12 cellular contexts compared by ENCODE assay signal in genomic region chr5:159912033-159912800, GRCh38. TPM values are rescaled to one million over a fixed set of nuclear protein-coding genes. Genes with fewer than 3 reads are reported as not detected.
A peak's percentile ranks its signal among the peaks of the same experiment; 100 is the strongest.
DNase-seq lines count a peak whose midpoint lies in the region; ATAC-seq and TF ChIP-seq lines count a peak whose summit lies in the region.
"Had no signal": no experiment of that assay in that cellular context is flagged by ENCODE, and none has a peak within 500 bp of the region (broad histone marks: within the 10 kb centered on the region; RNA-seq: fewer than 3 reads in every experiment).

No MANE protein-coding gene starts in this region.

- DNase-seq in AG20443 (ENCODE audit: low spot score), result peak; percentile 69
- DNase-seq in SK-N-SH, result no peak
- peak; percentile 93 for DNase-seq in fibroblast of pulmonary artery (ENCODE audit: low read depth)
- DNase-seq in osteocyte (ENCODE audit: extremely low spot score, unreplicated experiment), result no peak
- no peak for DNase-seq in activated naive CD8-positive, alpha-beta T cell treated with anti-CD3 and anti-CD28 coated beads for 36 hours
- no peak for DNase-seq in KBM-7
- DNase-seq in NCI-H774 (lab: John Stamatoyannopoulos, UW), result no peak
- DNase-seq: activated CD4-positive, alpha-beta T cell treated with anti-CD3 and anti-CD28 coated beads for 48 hours had no signal

- H3K9ac ChIP-seq in SK-N-SH, result peak overlapping the region; percentile 16; the same call in 1 of the 2 replicates
- H3K9ac ChIP-seq: BLaER1 had no signal

- peaks cover 4% of the 10 kb centered on the region; the same call in 1 of the 2 replicates for H3K79me2 ChIP-seq in SK-N-SH (ENCODE audit: insufficient read depth)

- peak overlapping the region; percentile 74 for H3K27ac Mint-ChIP-seq in osteocyte (ENCODE audit: unreplicated experiment)
- H3K27ac Mint-ChIP-seq in activated naive CD8-positive, alpha-beta T cell treated with anti-CD3 and anti-CD28 coated beads for 36 hours, result no peak overlapping the region
- H3K27ac Mint-ChIP-seq: activated naive CD8-positive, alpha-beta T cell; stimulated activated effector memory CD8-positive, alpha-beta T cell treated with anti-CD3 and anti-CD28 coated beads, Interleukin-12 subunit alpha, Interleukin-12 subunit beta, amount 100 ng/mL, for 72 hours had no signal

- TF ChIP-seq EP300 in SK-N-SH (IDR thresholded peaks at IDR 0.05; ENCODE audit: borderline replicate concordance in 1 of 2, low read depth in 1 of 2, low read length in 1 of 2), result peak in 1 of 2 experiments; percentile 71; a peak in 2 of 4 replicates

- in situ Hi-C loops in KBM-7 (cut with MboI; ENCODE audit: low pct_unique_long_range_greater_than_20kb, low sequenced_read_pairs), result no loop called here

- H3K36me3 ChIP-seq in SK-N-SH (replicated peaks in 1 of 2; ENCODE audit: control insufficient read depth in 1 of 2, insufficient read depth in 2 of 2, low read length in 1 of 2), result no peaks in the 10 kb centered on the region
- H3K36me3 ChIP-seq: BLaER1 had no signal

- no peak for TF ChIP-seq CTCF in SK-N-SH (IDR thresholded peaks at IDR 0.05)
- TF ChIP-seq CTCF in fibroblast of pulmonary artery (IDR thresholded peaks at IDR 0.05; ENCODE audit: low read length, missing control alignments), result no peak
- no peak for TF ChIP-seq CTCF in osteocyte (IDR thresholded peaks at IDR 0.05)

- no peak overlapping the region; a peak in 1 of 4 replicates for H3K4me3 ChIP-seq in SK-N-SH (ENCODE audit: low read depth in 2 of 2, low read length in 1 of 2)
- H3K4me3 ChIP-seq in fibroblast of pulmonary artery (replicated peaks; ENCODE audit: low read depth, low read length), result no peak overlapping the region
- H3K4me3 ChIP-seq: BLaER1 had no signal

- no peaks in the 10 kb centered on the region for H3K9me2 ChIP-seq in SK-N-SH

- H3K9me3 Mint-ChIP-seq in osteocyte (ENCODE audit: unreplicated experiment), result no peaks in the 10 kb centered on the region
- H3K9me3 Mint-ChIP-seq in activated naive CD8-positive, alpha-beta T cell treated with anti-CD3 and anti-CD28 coated beads for 36 hours, result no peaks in the 10 kb centered on the region
- H3K9me3 Mint-ChIP-seq: stimulated activated effector memory CD8-positive, alpha-beta T cell treated with anti-CD3 and anti-CD28 coated beads, Interleukin-12 subunit alpha, Interleukin-12 subunit beta, amount 100 ng/mL, for 72 hours had no signal

- peak overlapping the region; percentile 30 to 74; a peak in 3 of 4 replicates for H3K27ac ChIP-seq in SK-N-SH (ENCODE audit: low read depth in 2 of 2, low read length in 1 of 2)
- H3K27ac ChIP-seq: BLaER1 had no signal

- POLR2A ChIA-PET in SK-N-SH (lab: Yijun Ruan, JAX), result no interaction called here

- peaks cover 65% of the 10 kb centered on the region for H3K4me1 Mint-ChIP-seq in osteocyte (ENCODE audit: unreplicated experiment)
- H3K4me1 Mint-ChIP-seq in activated naive CD8-positive, alpha-beta T cell treated with anti-CD3 and anti-CD28 coated beads for 36 hours, result peaks cover 9% of the 10 kb centered on the region

- CTCF ChIA-PET in SK-N-SH (lab: Yijun Ruan, JAX), result interaction anchor here (1.7 kb wide), 1 partner anchor 467 kb away, joined by 3 read pairs; no protein-coding TSS in a partner anchor

- peak overlapping the region; percentile 45 for H3K4me2 ChIP-seq in SK-N-SH
- H3K4me2 ChIP-seq: BLaER1 had no signal

- no peaks in the 10 kb centered on the region for H3K9me3 ChIP-seq in SK-N-SH
- H3K9me3 ChIP-seq: BLaER1 had no signal

- H3K36me3 Mint-ChIP-seq in osteocyte (ENCODE audit: unreplicated experiment), result no peaks in the 10 kb centered on the region
- H3K36me3 Mint-ChIP-seq in activated naive CD8-positive, alpha-beta T cell treated with anti-CD3 and anti-CD28 coated beads for 36 hours, result no peaks in the 10 kb centered on the region
- H3K36me3 Mint-ChIP-seq: activated naive CD8-positive, alpha-beta T cell; stimulated activated effector memory CD8-positive, alpha-beta T cell treated with anti-CD3 and anti-CD28 coated beads, Interleukin-12 subunit alpha, Interleukin-12 subunit beta, amount 100 ng/mL, for 72 hours had no signal

- peak overlapping the region; percentile 26; the same call in 1 of the 2 replicates for H2AFZ ChIP-seq in SK-N-SH (ENCODE audit: low read depth)

- H4K20me1 ChIP-seq in SK-N-SH (ENCODE audit: insufficient read depth), result no peaks in the 10 kb centered on the region
- H4K20me1 ChIP-seq: BLaER1 had no signal

- no peak for ATAC-seq in GM18517 (IDR thresholded peaks at IDR 0.05; ENCODE audit: unreplicated experiment)
- ATAC-seq: stimulated activated effector memory CD8-positive, alpha-beta T cell treated with anti-CD3 and anti-CD28 coated beads, Interleukin-12 subunit alpha, Interleukin-12 subunit beta, amount 100 ng/mL, for 72 hours had no signal

- no peaks in the 10 kb centered on the region for H3K27me3 ChIP-seq in SK-N-SH (ENCODE audit: insufficient read depth)

- H3F3A ChIP-seq in SK-N-SH (replicated peaks; ENCODE audit: insufficient read depth), result peaks cover 25% of the 10 kb centered on the region

- WGBS in SK-N-SH (ENCODE audit: low lambda C conversion rate), result 38% methylated on average over 4 of the region's 4 CpGs

- no peaks in the 10 kb centered on the region for H3K27me3 Mint-ChIP-seq in osteocyte (ENCODE audit: unreplicated experiment)
- H3K27me3 Mint-ChIP-seq in activated naive CD8-positive, alpha-beta T cell treated with anti-CD3 and anti-CD28 coated beads for 36 hours, result peaks cover 46% of the 10 kb centered on the region

- no peak overlapping the region for H3K4me3 Mint-ChIP-seq in osteocyte (ENCODE audit: unreplicated experiment)
- H3K4me3 Mint-ChIP-seq in activated naive CD8-positive, alpha-beta T cell treated with anti-CD3 and anti-CD28 coated beads for 36 hours, result no peak overlapping the region
- H3K4me3 Mint-ChIP-seq: activated naive CD8-positive, alpha-beta T cell; stimulated activated effector memory CD8-positive, alpha-beta T cell treated with anti-CD3 and anti-CD28 coated beads, Interleukin-12 subunit alpha, Interleukin-12 subunit beta, amount 100 ng/mL, for 72 hours had no signal

- H3K4me1 ChIP-seq in SK-N-SH (ENCODE audit: control insufficient read depth in 1 of 2, insufficient read depth in 2 of 2, low read depth in 1 of 2, low read length in 1 of 2), result peaks cover 6 to 35% of the 10 kb centered on the region in 2 experiments; a peak in 3 of 4 replicates
- H3K4me1 ChIP-seq: BLaER1 had no signal

- no peak for TF ChIP-seq RAD21 in SK-N-SH (IDR thresholded peaks at IDR 0.05; ENCODE audit: low read length)

TF ChIP-seq in SK-N-SH, 30 proteins besides CTCF, POLR2A, EP300 and RAD21:
- no peak for TF ChIP-seq RCOR1 (IDR thresholded peaks at IDR 0.05; ENCODE audit: low read length)
- TF ChIP-seq CHD2 (IDR thresholded peaks at IDR 0.05; ENCODE audit: low read length, partially characterized antibody), result no peak
- peak; percentile 60 for TF ChIP-seq PBX3 (IDR thresholded peaks at IDR 0.05)
- peak; percentile 71 for TF ChIP-seq JUND (IDR thresholded peaks at IDR 0.05)
- peak; percentile 63; the same call in 1 of the 2 replicates for TF ChIP-seq FOSL2 (IDR thresholded peaks at IDR 0.05; ENCODE audit: borderline replicate concordance, low read depth)
- TF ChIP-seq RXRA (IDR thresholded peaks at IDR 0.05; ENCODE audit: borderline replicate concordance, low read depth), result 0 out of 2 replicates have a peak, but pooled peaks have one; percentile 46
- no peak for TF ChIP-seq REST (IDR thresholded peaks at IDR 0.05; ENCODE audit: low read depth, low read length)
- peak; percentile 64; the same call in 1 of the 2 replicates for TF ChIP-seq TEAD4 (IDR thresholded peaks at IDR 0.05; ENCODE audit: borderline replicate concordance, insufficient read depth)
- peak; percentile 63; the same call in 1 of the 2 replicates for TF ChIP-seq NFIC (IDR thresholded peaks at IDR 0.05; ENCODE audit: borderline replicate concordance)
- peak; percentile 68 for TF ChIP-seq TCF12 (IDR thresholded peaks at IDR 0.05)

RNA-seq across cellular contexts. Expression of gene ADRA1B, which starts 4.1 kb away (rescaled TPM):
- 1.9 and 2.2 TPM in 2 replicates for polyA plus RNA-seq in SK-N-SH (2012; rRNA removed)
- 0.91 and 2.0 TPM in 2 replicates for polyA plus RNA-seq in SK-N-SH (2012; cell fraction: cytosol; rRNA removed)
- 1.2 and 2.4 TPM in 2 replicates for polyA plus RNA-seq in SK-N-SH (2012; cell fraction: nucleus; rRNA removed)
- 4.0 and 4.6 TPM in 2 replicates for total RNA-seq in osteocyte
- total RNA-seq in activated naive CD8-positive, alpha-beta T cell treated with anti-CD3 and anti-CD28 coated beads for 36 hours, result not detected

Comparison
In these comparisons a context has a peak if more than half of its experiments do, and no peak if none do; other contexts are left out.
1. DNase-seq: peak in AG20443 (single experiment) and fibroblast of pulmonary artery (single experiment); none in SK-N-SH (single experiment), osteocyte (single experiment), activated naive CD8-positive, alpha-beta T cell treated with anti-CD3 and anti-CD28 coated beads for 36 hours (single experiment), KBM-7 (single experiment) and NCI-H774 (single experiment).